In genomic region chr2:11154460-11155325, GRCh38 we compare ENCODE assay signal across 8 cellular contexts. TPM values are rescaled to one million over a fixed set of nuclear protein-coding genes. Genes with fewer than 3 reads are reported as not detected.
DNase-seq lines count a peak whose midpoint lies in the region; ATAC-seq, FAIRE-seq and TF ChIP-seq lines count a peak whose summit lies in the region.

No MANE protein-coding gene starts in this region.

- H3K9me3 ChIP-seq in endocrine pancreas (ENCODE audit: control insufficient read depth, low read length) (no peaks in the 10 kb centered on the region), mesodermal cell (ENCODE audit: control insufficient read depth, low read length) (no peaks in the 10 kb centered on the region)

- DNase-seq in Calu3: peak; percentile 99
- DNase-seq in HTR-8/SVneo (ENCODE audit: insufficient read length, low spot score): peak; percentile 97
- DNase-seq in NOMO-1 (lab: John Stamatoyannopoulos, UW; ENCODE audit: unreplicated experiment in 2 of 2): peak; percentile 90 to 96
- peak; percentile 98 for DNase-seq in activated CD8-positive, alpha-beta memory T cell treated with anti-CD3 and anti-CD28 coated beads, Interleukin-2, amount 10 ng/mL, durations not matched to agents 7 days and 5 days
- peak; percentile 96 for DNase-seq in stimulated activated CD8-positive, alpha-beta memory T cell treated with anti-CD3 and anti-CD28 coated beads, Interleukin-15, amount 100 ng/mL, for 24 hours (ENCODE audit: low read depth)

- peak overlapping the region; percentile 63 for H3K4me3 Mint-ChIP-seq in Calu3 (ENCODE audit: low read depth, unreplicated experiment)
- H3K4me3 Mint-ChIP-seq in activated CD8-positive, alpha-beta memory T cell treated with anti-CD3 and anti-CD28 coated beads, Interleukin-2, amount 10 ng/mL, durations not matched to agents 7 days and 5 days: peak overlapping the region; percentile 72

- H3K36me3 ChIP-seq in endocrine pancreas (ENCODE audit: control insufficient read depth, insufficient read depth, low read length) (no peaks in the 10 kb centered on the region), mesodermal cell (ENCODE audit: control insufficient read depth, insufficient read depth, low read length) (no peaks in the 10 kb centered on the region)

- H3K4me1 Mint-ChIP-seq in Calu3 (ENCODE audit: low read depth, unreplicated experiment): no peaks in the 10 kb centered on the region
- H3K4me1 Mint-ChIP-seq in activated CD8-positive, alpha-beta memory T cell treated with anti-CD3 and anti-CD28 coated beads, Interleukin-2, amount 10 ng/mL, durations not matched to agents 7 days and 5 days: peaks cover 13% of the 10 kb centered on the region

- peak overlapping the region; percentile 56 for H3K9ac ChIP-seq in endocrine pancreas (ENCODE audit: control insufficient read depth, insufficient read depth, low read length)

- ATAC-seq in GM21390 (IDR thresholded peaks at IDR 0.05; ENCODE audit: unreplicated experiment): peak; percentile 63
- ATAC-seq in activated CD8-positive, alpha-beta memory T cell treated with anti-CD3 and anti-CD28 coated beads, Interleukin-2, amount 10 ng/mL, durations not matched to agents 7 days and 5 days: peak; percentile 91

- FAIRE-seq in HTR-8/SVneo (lab: Jason Lieb, UNC): peak; percentile 87

- no peak overlapping the region for H3K27ac Mint-ChIP-seq in Calu3 (ENCODE audit: unreplicated experiment)
- H3K27ac Mint-ChIP-seq in activated CD8-positive, alpha-beta memory T cell treated with anti-CD3 and anti-CD28 coated beads, Interleukin-2, amount 10 ng/mL, durations not matched to agents 7 days and 5 days: peak overlapping the region; percentile 86

- CTCF ChIA-PET in Calu3 (lab: Charles Lee): interaction anchor here (0.5 to 2.2 kb wide), 8 partner anchors 22 to 1510 kb away, joined by 3 to 21 read pairs (median 4); a partner anchor contains a TSS
- CTCF ChIA-PET in activated CD8-positive, alpha-beta memory T cell treated with anti-CD3 and anti-CD28 coated beads, Interleukin-2, amount 10 ng/mL, durations not matched to agents 7 days and 5 days (lab: Charles Lee): interaction anchor here (1.1 to 4.4 kb wide), 4 partner anchors 22 to 428 kb away, joined by 4 to 35 read pairs (median 4); partner anchors contain the start of gene PDIA6

- H3K4me3 ChIP-seq in endocrine pancreas (ENCODE audit: control insufficient read depth, insufficient read depth, low read length) (peak overlapping the region; percentile 44), mesodermal cell (ENCODE audit: extremely low read depth, insufficient read depth, low read length, poor library complexity, severe bottlenecking) (peak overlapping the region; percentile 31)

- peak overlapping the region; percentile 71 for H3K27ac ChIP-seq in mesodermal cell (ENCODE audit: low read depth, low read length, severe bottlenecking)

- H3K4me1 ChIP-seq in endocrine pancreas (ENCODE audit: control insufficient read depth, insufficient read depth, low read length): no peaks in the 10 kb centered on the region
- no peaks in the 10 kb centered on the region for H3K4me1 ChIP-seq in mesodermal cell (ENCODE audit: control insufficient read depth, insufficient read depth, low read length, poor library complexity, severe bottlenecking)

- H3K27me3 ChIP-seq in endocrine pancreas (ENCODE audit: control insufficient read depth, insufficient read depth, low read length): no peaks in the 10 kb centered on the region

- BruUV-seq in Calu3 (replicated peaks; lab: Mats Ljungman, UMichigan): no TSS peak

- H3K9me3 Mint-ChIP-seq in Calu3 (ENCODE audit: low read depth, unreplicated experiment): no peaks in the 10 kb centered on the region
- H3K9me3 Mint-ChIP-seq in activated CD8-positive, alpha-beta memory T cell treated with anti-CD3 and anti-CD28 coated beads, Interleukin-2, amount 10 ng/mL, durations not matched to agents 7 days and 5 days (ENCODE audit: low read depth): no peaks in the 10 kb centered on the region

- TF ChIP-seq CTCF in Calu3 (IDR thresholded peaks at IDR 0.05; ENCODE audit: unreplicated experiment): no peak

- intact Hi-C loops in Calu3 (cut with micrococcal nuclease; ENCODE audit: unreplicated experiment): no loop called here

- peaks cover 16% of the 10 kb centered on the region for H3K36me3 Mint-ChIP-seq in Calu3 (ENCODE audit: insufficient read depth, unreplicated experiment)
- H3K36me3 Mint-ChIP-seq in activated CD8-positive, alpha-beta memory T cell treated with anti-CD3 and anti-CD28 coated beads, Interleukin-2, amount 10 ng/mL, durations not matched to agents 7 days and 5 days: no peaks in the 10 kb centered on the region

- WGBS in mesodermal cell (ENCODE audit: insufficient coverage in 2 of 2), 2 experiments: 23 to 28% methylated on average over 16 to 22 of the region's 54 CpGs

- no peaks in the 10 kb centered on the region for H3K27me3 Mint-ChIP-seq in Calu3 (ENCODE audit: unreplicated experiment)
- H3K27me3 Mint-ChIP-seq in activated CD8-positive, alpha-beta memory T cell treated with anti-CD3 and anti-CD28 coated beads, Interleukin-2, amount 10 ng/mL, durations not matched to agents 7 days and 5 days: peaks cover 13% of the 10 kb centered on the region

RNA-seq across cellular contexts. Expression of gene SLC66A3, which starts 0.6 kb away (rescaled TPM):
- 13.5 and 15.0 TPM in 2 replicates for total RNA-seq in Calu3 (2022)
- 10 to 100 TPM in 1 of 2 experiments, 1 to 10 TPM in 1; 9.9 to 15.9 TPM for total RNA-seq in activated CD8-positive, alpha-beta memory T cell treated with anti-CD3 and anti-CD28 coated beads, Interleukin-2, amount 10 ng/mL, durations not matched to agents 7 days and 5 days
- 18.9 TPM for polyA plus RNA-seq in mesodermal cell (2013, experiment 1 of 2)
- polyA plus RNA-seq in mesodermal cell (2013, experiment 2 of 2): 21.4 TPM

Comparison
In these comparisons a context has a peak if more than half of its experiments do, and no peak if none do; other contexts are left out.
1. Peak in every context shown above with its lines: DNase-seq, ATAC-seq, H3K4me3 ChIP-seq and H3K27ac ChIP-seq.